13 cellular contexts compared by ENCODE assay signal in the genomic region with DNA sequence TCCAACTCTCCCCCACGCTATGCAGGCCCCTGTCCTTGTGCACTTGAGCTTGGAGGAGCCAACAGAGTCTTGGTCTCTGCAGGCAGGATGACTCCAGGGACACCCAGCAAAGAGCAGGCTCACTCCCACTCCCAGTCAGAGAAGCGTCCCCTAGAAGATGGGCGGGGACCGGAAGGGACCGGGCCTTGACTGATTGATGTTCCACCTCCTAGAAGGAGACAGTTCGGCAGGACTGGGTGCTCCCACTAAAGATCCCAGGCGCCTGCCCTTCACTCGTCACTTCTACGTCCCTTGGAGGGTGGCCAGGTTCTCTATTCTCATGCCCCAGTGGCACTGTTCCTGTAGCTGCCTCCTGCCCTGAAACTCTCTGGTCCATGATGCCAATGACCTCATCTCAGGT. TPM values are rescaled to one million over a fixed set of nuclear protein-coding genes. Genes with fewer than 3 reads are reported as not detected.
A peak's percentile ranks its signal among the peaks of the same experiment; 100 is the strongest.
DNase-seq lines count a peak whose midpoint lies in the region; ATAC-seq and TF ChIP-seq lines count a peak whose summit lies in the region.
"Had no signal": no experiment of that assay in that cellular context is flagged by ENCODE, and none has a peak within 500 bp of the region (broad histone marks: within the 10 kb centered on the region; RNA-seq: fewer than 3 reads in every experiment).

No MANE protein-coding gene starts in this region.

- peaks cover 49% of the 10 kb centered on the region for H3K4me1 Mint-ChIP-seq in activated CD8-positive, alpha-beta T cell treated with anti-CD3 and anti-CD28 coated beads for 36 hours (ENCODE audit: low read depth)
- H3K4me1 Mint-ChIP-seq in type B pancreatic cell (ENCODE audit: unreplicated experiment) (no peaks in the 10 kb centered on the region), WTC11 (peaks cover 11% of the 10 kb centered on the region)

- no peaks in the 10 kb centered on the region for H3K9me3 ChIP-seq in lower lobe of right lung

- no peaks in the 10 kb centered on the region for H3K36me3 ChIP-seq in lower lobe of right lung

- H3K9me3 Mint-ChIP-seq in activated CD8-positive, alpha-beta T cell treated with anti-CD3 and anti-CD28 coated beads for 36 hours, result no peaks in the 10 kb centered on the region
- H3K9me3 Mint-ChIP-seq in type B pancreatic cell (no peaks in the 10 kb centered on the region), WTC11 (no peaks in the 10 kb centered on the region)

- no peaks in the 10 kb centered on the region for H3K27me3 Mint-ChIP-seq in activated CD8-positive, alpha-beta T cell treated with anti-CD3 and anti-CD28 coated beads for 36 hours
- H3K27me3 Mint-ChIP-seq in type B pancreatic cell (peaks cover 33% of the 10 kb centered on the region), WTC11 (ENCODE audit: low read depth) (peaks cover 39% of the 10 kb centered on the region)

- CTCF ChIA-PET in activated CD8-positive, alpha-beta T cell treated with anti-CD3 and anti-CD28 coated beads for 36 hours (lab: Charles Lee), result interaction anchor here (1.9 kb wide), 1 partner anchor 34 kb away, joined by 4 read pairs; no protein-coding TSS in a partner anchor
- CTCF ChIA-PET in WTC11 (lab: Charles Lee), result no interaction called here

- peak overlapping the region; percentile 94 for H3K4me3 Mint-ChIP-seq in activated CD8-positive, alpha-beta T cell treated with anti-CD3 and anti-CD28 coated beads for 36 hours
- H3K4me3 Mint-ChIP-seq in type B pancreatic cell (peak overlapping the region; percentile 94), WTC11 (no peak overlapping the region)

- peaks cover 6% of the 10 kb centered on the region for H3K36me3 Mint-ChIP-seq in activated CD8-positive, alpha-beta T cell treated with anti-CD3 and anti-CD28 coated beads for 36 hours (ENCODE audit: low read depth)
- H3K36me3 Mint-ChIP-seq in type B pancreatic cell (no peaks in the 10 kb centered on the region), WTC11 (no peaks in the 10 kb centered on the region)

- intact Hi-C loops in left cardiac atrium (cut with DNase I), result loop anchor here in 1 of 2 donors (10.0 kb wide), 1 partner anchor 188 kb away; a partner anchor contains a TSS
- intact Hi-C loops in Right ventricle myocardium superior (cut with DNase I), result no loop called here
- intact Hi-C loops in activated CD8-positive, alpha-beta T cell treated with anti-CD3 and anti-CD28 coated beads for 36 hours (cut with micrococcal nuclease), result loop anchor here (10.0 kb wide), 1 partner anchor 88 kb away; a partner anchor contains a TSS
- intact Hi-C loops in lower lobe of right lung (cut with DNase I), result no loop called here

- H3K4me3 ChIP-seq in lower lobe of right lung, result no peak overlapping the region

- peaks cover 60% of the 10 kb centered on the region for H3K4me1 ChIP-seq in lower lobe of right lung

- no peaks in the 10 kb centered on the region for H3K27me3 ChIP-seq in lower lobe of right lung (ENCODE audit: low read depth)

- POLR2A ChIA-PET in activated CD8-positive, alpha-beta T cell treated with anti-CD3 and anti-CD28 coated beads for 36 hours (lab: Charles Lee), result interaction anchor here (1.5 to 2.0 kb wide), 3 partner anchors 18 to 193 kb away, joined by 4 to 5 read pairs (median 5); a partner anchor contains a TSS
- POLR2A ChIA-PET in WTC11 (lab: Charles Lee), result no interaction called here

- H3K27ac ChIP-seq in lower lobe of right lung, result peak overlapping the region; percentile 92

- ATAC-seq in left cardiac atrium, result no peak
- ATAC-seq in Right ventricle myocardium superior (ENCODE audit: poor library complexity), result no peak
- ATAC-seq in activated CD8-positive, alpha-beta T cell treated with anti-CD3 and anti-CD28 coated beads for 36 hours, result no peak
- ATAC-seq in lower lobe of right lung, result no peak
- ATAC-seq in GM18858 (IDR thresholded peaks at IDR 0.05; ENCODE audit: unreplicated experiment), result no peak
- no peak for ATAC-seq in WTC11

- TF ChIP-seq CTCF in activated CD8-positive, alpha-beta T cell treated with anti-CD3 and anti-CD28 coated beads for 36 hours (IDR thresholded peaks at IDR 0.05), result no peak
- TF ChIP-seq CTCF in lower lobe of right lung (IDR thresholded peaks at IDR 0.05) (no peak), type B pancreatic cell (conservative IDR thresholded peaks at IDR 0.05) (no peak), WTC11 (IDR thresholded peaks at IDR 0.05) (no peak)

- DNase-seq in left cardiac atrium (peak; percentile 28), Right ventricle myocardium superior (no peak), lower lobe of right lung (no peak), type B pancreatic cell (ENCODE audit: extremely low spot score, unreplicated experiment) (no peak), NK-92 (lab: John Stamatoyannopoulos, UW; ENCODE audit: unreplicated experiment) (no peak), WTC11 (ENCODE audit: low spot score) (no peak)
- DNase-seq in activated CD8-positive, alpha-beta T cell treated with anti-CD3 and anti-CD28 coated beads for 36 hours, result no peak
- DNase-seq: activated CD4-positive, CD25-positive, alpha-beta regulatory T cell; activated gamma-delta T cell treated with Interleukin-2 at 50 U/mL for 16 hours; NCI-H524 treated with DMSO at 0.1 percent for 48 hours; stimulated activated CD4-positive, alpha-beta T cell treated with anti-CD3 and anti-CD28 coated beads, Interleukin-4, amount 100 ng/mL, for 1 hour; stimulated activated naive CD4-positive, alpha-beta T cell treated with Interleukin-2 at 50 U/mL for 16 hours had no signal

- peak overlapping the region; percentile 96 for H3K27ac Mint-ChIP-seq in activated CD8-positive, alpha-beta T cell treated with anti-CD3 and anti-CD28 coated beads for 36 hours
- H3K27ac Mint-ChIP-seq in type B pancreatic cell (peak overlapping the region; percentile 72), WTC11 (no peak overlapping the region)

TF ChIP-seq in WTC11, 78 proteins besides CTCF, POLR2A, EP300 and RAD21 (continues in another document):
- no peak for TF ChIP-seq RELA (CRISPR knock-in tag; IDR thresholded peaks at IDR 0.05; ENCODE audit: borderline replicate concordance)
- no peak for TF ChIP-seq ZNF138 (CRISPR knock-in tag; conservative IDR thresholded peaks at IDR 0.05)
- TF ChIP-seq, protein P1, sequence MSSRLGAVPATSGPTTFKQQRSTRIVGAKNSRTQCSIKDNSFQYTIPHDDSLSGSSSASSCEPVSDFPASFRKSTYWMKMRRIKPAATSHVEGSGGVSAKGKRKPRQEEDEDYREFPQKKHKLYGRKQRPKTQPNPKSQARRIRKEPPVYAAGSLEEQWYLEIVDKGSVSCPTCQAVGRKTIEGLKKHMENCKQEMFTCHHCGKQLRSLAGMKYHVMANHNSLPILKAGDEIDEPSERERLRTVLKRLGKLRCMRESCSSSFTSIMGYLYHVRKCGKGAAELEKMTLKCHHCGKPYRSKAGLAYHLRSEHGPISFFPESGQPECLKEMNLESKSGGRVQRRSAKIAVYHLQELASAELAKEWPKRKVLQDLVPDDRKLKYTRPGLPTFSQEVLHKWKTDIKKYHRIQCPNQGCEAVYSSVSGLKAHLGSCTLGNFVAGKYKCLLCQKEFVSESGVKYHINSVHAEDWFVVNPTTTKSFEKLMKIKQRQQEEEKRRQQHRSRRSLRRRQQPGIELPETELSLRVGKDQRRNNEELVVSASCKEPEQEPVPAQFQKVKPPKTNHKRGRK (CRISPR knock-in tag; IDR thresholded peaks at IDR 0.05; ENCODE audit: borderline replicate concordance), result no peak
- TF ChIP-seq, protein P2, sequence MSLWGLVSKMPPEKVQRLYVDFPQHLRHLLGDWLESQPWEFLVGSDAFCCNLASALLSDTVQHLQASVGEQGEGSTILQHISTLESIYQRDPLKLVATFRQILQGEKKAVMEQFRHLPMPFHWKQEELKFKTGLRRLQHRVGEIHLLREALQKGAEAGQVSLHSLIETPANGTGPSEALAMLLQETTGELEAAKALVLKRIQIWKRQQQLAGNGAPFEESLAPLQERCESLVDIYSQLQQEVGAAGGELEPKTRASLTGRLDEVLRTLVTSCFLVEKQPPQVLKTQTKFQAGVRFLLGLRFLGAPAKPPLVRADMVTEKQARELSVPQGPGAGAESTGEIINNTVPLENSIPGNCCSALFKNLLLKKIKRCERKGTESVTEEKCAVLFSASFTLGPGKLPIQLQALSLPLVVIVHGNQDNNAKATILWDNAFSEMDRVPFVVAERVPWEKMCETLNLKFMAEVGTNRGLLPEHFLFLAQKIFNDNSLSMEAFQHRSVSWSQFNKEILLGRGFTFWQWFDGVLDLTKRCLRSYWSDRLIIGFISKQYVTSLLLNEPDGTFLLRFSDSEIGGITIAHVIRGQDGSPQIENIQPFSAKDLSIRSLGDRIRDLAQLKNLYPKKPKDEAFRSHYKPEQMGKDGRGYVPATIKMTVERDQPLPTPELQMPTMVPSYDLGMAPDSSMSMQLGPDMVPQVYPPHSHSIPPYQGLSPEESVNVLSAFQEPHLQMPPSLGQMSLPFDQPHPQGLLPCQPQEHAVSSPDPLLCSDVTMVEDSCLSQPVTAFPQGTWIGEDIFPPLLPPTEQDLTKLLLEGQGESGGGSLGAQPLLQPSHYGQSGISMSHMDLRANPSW (CRISPR knock-in tag; conservative IDR thresholded peaks at IDR 0.05; ENCODE audit: low read depth), result no peak
- TF ChIP-seq NFE2L1 (CRISPR knock-in tag; IDR thresholded peaks at IDR 0.05), result no peak
- TF ChIP-seq FOXJ3 (CRISPR knock-in tag; IDR thresholded peaks at IDR 0.05; ENCODE audit: borderline replicate concordance), result no peak

RNA-seq across cellular contexts. Expression of a gene that starts 3.2 kb away (rescaled TPM):
- total RNA-seq in left cardiac atrium (10 to 100 TPM; 53.1 to 72.8 TPM), Right ventricle myocardium superior (50.9 TPM), lower lobe of right lung (162 TPM), type B pancreatic cell (ENCODE audit: low replicate concordance) (21.7 and 41.8 TPM in 2 replicates), WTC11 (2021) (0.62 to 1.3 TPM (median 1.2 TPM) in 3 replicates)
- 100 to 1,000 TPM; 108 TPM for total RNA-seq in activated CD8-positive, alpha-beta T cell treated with anti-CD3 and anti-CD28 coated beads for 36 hours
